Comparison of ENCODE assay signal across 2 cellular contexts in the genomic region with DNA sequence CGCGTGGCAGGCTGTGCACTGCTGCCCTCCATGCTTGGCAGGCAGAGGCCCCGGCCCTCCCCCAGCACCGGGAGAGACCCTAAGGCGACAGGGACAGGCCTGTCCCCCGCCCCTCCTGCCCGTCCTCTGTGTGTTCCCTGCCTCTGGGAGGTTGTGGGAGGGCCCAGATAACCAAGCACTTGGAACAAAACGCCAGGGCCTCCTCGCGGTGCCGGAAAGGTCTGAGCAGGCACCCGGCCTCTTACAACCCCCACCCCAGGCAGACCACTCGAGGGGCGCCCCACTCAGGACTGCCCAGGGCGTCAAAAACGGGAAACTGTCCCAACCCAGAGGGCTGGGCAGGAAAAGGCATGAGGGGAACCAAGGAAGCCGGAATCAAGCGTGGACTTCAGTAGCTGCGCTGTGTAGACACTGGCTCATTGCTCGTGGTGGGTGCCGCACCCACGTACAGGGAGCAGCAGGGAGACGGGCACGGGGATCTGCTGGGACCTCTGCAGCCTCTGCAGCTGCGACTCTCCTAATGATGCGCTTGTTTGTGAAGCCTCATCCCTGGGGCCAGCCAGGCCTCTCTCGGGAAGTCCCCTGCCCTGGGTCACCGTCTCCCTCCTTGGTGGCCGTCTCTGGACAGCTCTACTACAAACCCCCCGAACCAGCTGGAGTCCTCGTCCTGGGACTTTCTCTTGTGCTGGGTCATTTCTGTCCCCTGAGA.
A peak's percentile ranks its signal among the peaks of the same experiment; 100 is the strongest.
TF ChIP-seq lines count a peak whose summit lies in the region.

No MANE protein-coding gene starts in this region.

TF ChIP-seq in HepG2, 621 proteins besides CTCF, POLR2A, EP300 and RAD21:
- TF ChIP-seq AGO2 (optimal IDR thresholded peaks at IDR 0.05; ENCODE audit: low read depth, low read length): peak; percentile 14
- TF ChIP-seq ZBTB20 (CRISPR knock-in tag; IDR thresholded peaks at IDR 0.05; ENCODE audit: borderline replicate concordance, low read depth): no peak
TF ChIP-seq in HepG2: peak in this region for 1.

TF ChIP-seq in GM23338, 12 proteins besides CTCF, POLR2A, EP300 and RAD21:
- TF ChIP-seq ZNF331 (CRISPR knock-in tag; IDR thresholded peaks at IDR 0.05; ENCODE audit: low read depth) (no peak), CREB1 (CRISPR knock-in tag; IDR thresholded peaks at IDR 0.05; ENCODE audit: low read depth) (no peak), STAT1 (IDR thresholded peaks at IDR 0.05; ENCODE audit: unreplicated experiment) (no peak), NANOG (IDR thresholded peaks at IDR 0.05; ENCODE audit: borderline replicate concordance) (no peak), ETS1 (IDR thresholded peaks at IDR 0.05) (no peak), EZH2phosphoT487 (IDR thresholded peaks at IDR 0.05; ENCODE audit: unreplicated experiment) (no peak), POLR2AphosphoS5 (IDR thresholded peaks at IDR 0.05; ENCODE audit: low read depth) (no peak), EZH2 (IDR thresholded peaks at IDR 0.05; ENCODE audit: low read depth, unreplicated experiment) (no peak), JUNB (IDR thresholded peaks at IDR 0.05; ENCODE audit: unreplicated experiment) (no peak), ZNF114 (CRISPR knock-in tag; IDR thresholded peaks at IDR 0.05) (no peak)
- TF ChIP-seq, protein P1, sequence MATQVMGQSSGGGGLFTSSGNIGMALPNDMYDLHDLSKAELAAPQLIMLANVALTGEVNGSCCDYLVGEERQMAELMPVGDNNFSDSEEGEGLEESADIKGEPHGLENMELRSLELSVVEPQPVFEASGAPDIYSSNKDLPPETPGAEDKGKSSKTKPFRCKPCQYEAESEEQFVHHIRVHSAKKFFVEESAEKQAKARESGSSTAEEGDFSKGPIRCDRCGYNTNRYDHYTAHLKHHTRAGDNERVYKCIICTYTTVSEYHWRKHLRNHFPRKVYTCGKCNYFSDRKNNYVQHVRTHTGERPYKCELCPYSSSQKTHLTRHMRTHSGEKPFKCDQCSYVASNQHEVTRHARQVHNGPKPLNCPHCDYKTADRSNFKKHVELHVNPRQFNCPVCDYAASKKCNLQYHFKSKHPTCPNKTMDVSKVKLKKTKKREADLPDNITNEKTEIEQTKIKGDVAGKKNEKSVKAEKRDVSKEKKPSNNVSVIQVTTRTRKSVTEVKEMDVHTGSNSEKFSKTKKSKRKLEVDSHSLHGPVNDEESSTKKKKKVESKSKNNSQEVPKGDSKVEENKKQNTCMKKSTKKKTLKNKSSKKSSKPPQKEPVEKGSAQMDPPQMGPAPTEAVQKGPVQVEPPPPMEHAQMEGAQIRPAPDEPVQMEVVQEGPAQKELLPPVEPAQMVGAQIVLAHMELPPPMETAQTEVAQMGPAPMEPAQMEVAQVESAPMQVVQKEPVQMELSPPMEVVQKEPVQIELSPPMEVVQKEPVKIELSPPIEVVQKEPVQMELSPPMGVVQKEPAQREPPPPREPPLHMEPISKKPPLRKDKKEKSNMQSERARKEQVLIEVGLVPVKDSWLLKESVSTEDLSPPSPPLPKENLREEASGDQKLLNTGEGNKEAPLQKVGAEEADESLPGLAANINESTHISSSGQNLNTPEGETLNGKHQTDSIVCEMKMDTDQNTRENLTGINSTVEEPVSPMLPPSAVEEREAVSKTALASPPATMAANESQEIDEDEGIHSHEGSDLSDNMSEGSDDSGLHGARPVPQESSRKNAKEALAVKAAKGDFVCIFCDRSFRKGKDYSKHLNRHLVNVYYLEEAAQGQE (IDR thresholded peaks at IDR 0.05; ENCODE audit: unreplicated experiment): no peak
- TF ChIP-seq, protein P2, sequence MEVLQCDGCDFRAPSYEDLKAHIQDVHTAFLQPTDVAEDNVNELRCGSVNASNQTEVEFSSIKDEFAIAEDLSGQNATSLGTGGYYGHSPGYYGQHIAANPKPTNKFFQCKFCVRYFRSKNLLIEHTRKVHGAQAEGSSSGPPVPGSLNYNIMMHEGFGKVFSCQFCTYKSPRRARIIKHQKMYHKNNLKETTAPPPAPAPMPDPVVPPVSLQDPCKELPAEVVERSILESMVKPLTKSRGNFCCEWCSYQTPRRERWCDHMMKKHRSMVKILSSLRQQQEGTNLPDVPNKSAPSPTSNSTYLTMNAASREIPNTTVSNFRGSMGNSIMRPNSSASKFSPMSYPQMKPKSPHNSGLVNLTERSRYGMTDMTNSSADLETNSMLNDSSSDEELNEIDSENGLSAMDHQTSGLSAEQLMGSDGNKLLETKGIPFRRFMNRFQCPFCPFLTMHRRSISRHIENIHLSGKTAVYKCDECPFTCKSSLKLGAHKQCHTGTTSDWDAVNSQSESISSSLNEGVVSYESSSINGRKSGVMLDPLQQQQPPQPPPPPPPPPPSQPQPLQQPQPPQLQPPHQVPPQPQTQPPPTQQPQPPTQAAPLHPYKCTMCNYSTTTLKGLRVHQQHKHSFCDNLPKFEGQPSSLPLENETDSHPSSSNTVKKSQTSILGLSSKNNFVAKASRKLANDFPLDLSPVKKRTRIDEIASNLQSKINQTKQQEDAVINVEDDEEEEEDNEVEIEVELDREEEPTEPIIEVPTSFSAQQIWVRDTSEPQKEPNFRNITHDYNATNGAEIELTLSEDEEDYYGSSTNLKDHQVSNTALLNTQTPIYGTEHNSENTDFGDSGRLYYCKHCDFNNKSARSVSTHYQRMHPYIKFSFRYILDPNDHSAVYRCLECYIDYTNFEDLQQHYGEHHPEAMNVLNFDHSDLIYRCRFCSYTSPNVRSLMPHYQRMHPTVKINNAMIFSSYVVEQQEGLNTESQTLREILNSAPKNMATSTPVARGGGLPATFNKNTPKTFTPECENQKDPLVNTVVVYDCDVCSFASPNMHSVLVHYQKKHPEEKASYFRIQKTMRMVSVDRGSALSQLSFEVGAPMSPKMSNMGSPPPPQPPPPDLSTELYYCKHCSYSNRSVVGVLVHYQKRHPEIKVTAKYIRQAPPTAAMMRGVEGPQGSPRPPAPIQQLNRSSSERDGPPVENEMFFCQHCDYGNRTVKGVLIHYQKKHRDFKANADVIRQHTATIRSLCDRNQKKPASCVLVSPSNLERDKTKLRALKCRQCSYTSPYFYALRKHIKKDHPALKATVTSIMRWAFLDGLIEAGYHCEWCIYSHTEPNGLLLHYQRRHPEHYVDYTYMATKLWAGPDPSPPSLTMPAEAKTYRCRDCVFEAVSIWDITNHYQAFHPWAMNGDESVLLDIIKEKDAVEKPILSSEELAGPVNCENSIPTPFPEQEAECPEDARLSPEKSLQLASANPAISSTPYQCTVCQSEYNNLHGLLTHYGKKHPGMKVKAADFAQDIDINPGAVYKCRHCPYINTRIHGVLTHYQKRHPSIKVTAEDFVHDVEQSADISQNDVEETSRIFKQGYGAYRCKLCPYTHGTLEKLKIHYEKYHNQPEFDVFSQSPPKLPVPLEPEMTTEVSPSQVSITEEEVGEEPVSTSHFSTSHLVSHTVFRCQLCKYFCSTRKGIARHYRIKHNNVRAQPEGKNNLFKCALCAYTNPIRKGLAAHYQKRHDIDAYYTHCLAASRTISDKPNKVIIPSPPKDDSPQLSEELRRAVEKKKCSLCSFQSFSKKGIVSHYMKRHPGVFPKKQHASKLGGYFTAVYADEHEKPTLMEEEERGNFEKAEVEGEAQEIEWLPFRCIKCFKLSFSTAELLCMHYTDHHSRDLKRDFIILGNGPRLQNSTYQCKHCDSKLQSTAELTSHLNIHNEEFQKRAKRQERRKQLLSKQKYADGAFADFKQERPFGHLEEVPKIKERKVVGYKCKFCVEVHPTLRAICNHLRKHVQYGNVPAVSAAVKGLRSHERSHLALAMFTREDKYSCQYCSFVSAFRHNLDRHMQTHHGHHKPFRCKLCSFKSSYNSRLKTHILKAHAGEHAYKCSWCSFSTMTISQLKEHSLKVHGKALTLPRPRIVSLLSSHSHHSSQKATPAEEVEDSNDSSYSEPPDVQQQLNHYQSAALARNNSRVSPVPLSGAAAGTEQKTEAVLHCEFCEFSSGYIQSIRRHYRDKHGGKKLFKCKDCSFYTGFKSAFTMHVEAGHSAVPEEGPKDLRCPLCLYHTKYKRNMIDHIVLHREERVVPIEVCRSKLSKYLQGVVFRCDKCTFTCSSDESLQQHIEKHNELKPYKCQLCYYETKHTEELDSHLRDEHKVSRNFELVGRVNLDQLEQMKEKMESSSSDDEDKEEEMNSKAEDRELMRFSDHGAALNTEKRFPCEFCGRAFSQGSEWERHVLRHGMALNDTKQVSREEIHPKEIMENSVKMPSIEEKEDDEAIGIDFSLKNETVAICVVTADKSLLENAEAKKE (CRISPR knock-in tag; IDR thresholded peaks at IDR 0.05): no peak
